ENCODE assay signal across 8 cellular contexts in the genomic region with DNA sequence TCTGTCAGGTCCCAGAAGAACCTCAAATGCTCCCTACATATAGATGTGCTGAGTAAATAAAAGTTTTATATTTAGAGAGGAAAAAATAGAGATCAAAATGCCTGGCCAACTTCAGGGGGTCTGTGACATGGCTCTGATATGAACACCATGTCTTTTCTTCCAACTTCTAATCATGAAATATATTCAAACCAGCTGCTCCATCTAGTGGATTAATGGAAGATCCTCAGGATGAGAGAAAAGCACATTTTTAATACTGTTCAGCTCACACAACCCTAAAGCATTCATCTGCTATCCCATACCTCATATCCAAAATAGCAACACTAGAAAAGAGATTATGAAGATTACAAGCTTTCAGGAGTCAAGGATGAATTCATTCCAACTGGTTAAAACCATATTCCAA. TPM values are rescaled to one million over a fixed set of nuclear protein-coding genes. Genes with fewer than 3 reads are reported as not detected.
DNase-seq lines count a peak whose midpoint lies in the region; ATAC-seq and TF ChIP-seq lines count a peak whose summit lies in the region.

No MANE protein-coding gene starts in this region.

- peaks cover 51% of the 10 kb centered on the region for H3K4me1 Mint-ChIP-seq in activated CD4-positive, alpha-beta T cell treated with anti-CD3 and anti-CD28 coated beads for 36 hours
- peaks cover 25% of the 10 kb centered on the region for H3K4me1 Mint-ChIP-seq in activated CD4-positive, alpha-beta T cell treated with anti-CD3 and anti-CD28 coated beads, Interleukin-2, amount 10 ng/mL, durations not matched to agents 24 days and 14 days

- DNase-seq in activated CD4-positive, alpha-beta T cell treated with anti-CD3 and anti-CD28 coated beads for 36 hours: no peak
- DNase-seq in activated CD4-positive, alpha-beta T cell treated with anti-CD3 and anti-CD28 coated beads, Interleukin-2, amount 10 ng/mL, durations not matched to agents 24 days and 14 days: no peak
- DNase-seq in NCI-H69 (lab: John Stamatoyannopoulos, UW) (peak; percentile 75), coronary artery (ENCODE audit: low spot score) (no peak), lung microvascular endothelial cell (ENCODE audit: low read depth in 2 of 2) (peak; percentile 59 to 74), posterior cingulate gyrus (no peak)

- POLR2A ChIA-PET in activated CD4-positive, alpha-beta T cell treated with anti-CD3 and anti-CD28 coated beads for 36 hours (lab: Charles Lee): no interaction called here

- H3K36me3 Mint-ChIP-seq in activated CD4-positive, alpha-beta T cell treated with anti-CD3 and anti-CD28 coated beads for 36 hours (ENCODE audit: low read depth): peaks cover 9% of the 10 kb centered on the region
- peaks cover 22% of the 10 kb centered on the region for H3K36me3 Mint-ChIP-seq in activated CD4-positive, alpha-beta T cell treated with anti-CD3 and anti-CD28 coated beads, Interleukin-2, amount 10 ng/mL, durations not matched to agents 24 days and 14 days (ENCODE audit: low read depth)

- intact Hi-C loops in activated CD4-positive, alpha-beta T cell treated with anti-CD3 and anti-CD28 coated beads for 36 hours (cut with DNase I, micrococcal nuclease): loop anchor here (1.0 to 5.0 kb wide), 5 partner anchors 122 to 194 kb away; no protein-coding TSS in a partner anchor
- intact Hi-C loops in activated CD4-positive, alpha-beta T cell treated with anti-CD3 and anti-CD28 coated beads, Interleukin-2, amount 10 ng/mL, durations not matched to agents 24 days and 14 days (cut with micrococcal nuclease): loop anchor here (1.0 kb wide), 1 partner anchor 165 kb away; no protein-coding TSS in a partner anchor
- intact Hi-C loops in posterior cingulate gyrus (cut with DNase I): loop anchor here (2.0 to 5.0 kb wide), 3 partner anchors 57 to 192 kb away; partner anchors contain the start of gene DOCK9

- no peaks in the 10 kb centered on the region for H3K27me3 Mint-ChIP-seq in activated CD4-positive, alpha-beta T cell treated with anti-CD3 and anti-CD28 coated beads for 36 hours
- H3K27me3 Mint-ChIP-seq in activated CD4-positive, alpha-beta T cell treated with anti-CD3 and anti-CD28 coated beads, Interleukin-2, amount 10 ng/mL, durations not matched to agents 24 days and 14 days: no peaks in the 10 kb centered on the region

- no peak overlapping the region for H3K27ac Mint-ChIP-seq in activated CD4-positive, alpha-beta T cell treated with anti-CD3 and anti-CD28 coated beads for 36 hours
- H3K27ac Mint-ChIP-seq in activated CD4-positive, alpha-beta T cell treated with anti-CD3 and anti-CD28 coated beads, Interleukin-2, amount 10 ng/mL, durations not matched to agents 24 days and 14 days: no peak overlapping the region

- no peak overlapping the region for H3K4me3 Mint-ChIP-seq in activated CD4-positive, alpha-beta T cell treated with anti-CD3 and anti-CD28 coated beads for 36 hours
- H3K4me3 Mint-ChIP-seq in activated CD4-positive, alpha-beta T cell treated with anti-CD3 and anti-CD28 coated beads, Interleukin-2, amount 10 ng/mL, durations not matched to agents 24 days and 14 days: no peak overlapping the region

- TF ChIP-seq CTCF in coronary artery (IDR thresholded peaks at IDR 0.05): peak; percentile 13

- H3K4me3 ChIP-seq in coronary artery: no peak overlapping the region

- CTCF ChIA-PET in activated CD4-positive, alpha-beta T cell treated with anti-CD3 and anti-CD28 coated beads for 36 hours (lab: Charles Lee): interaction anchor here (0.5 to 3.3 kb wide), 26 partner anchors 9 to 1052 kb away, joined by 3 to 35 read pairs (median 3); no protein-coding TSS in a partner anchor

- H3K27ac ChIP-seq in coronary artery: no peak overlapping the region

- no peaks in the 10 kb centered on the region for H3K9me3 Mint-ChIP-seq in activated CD4-positive, alpha-beta T cell treated with anti-CD3 and anti-CD28 coated beads for 36 hours (ENCODE audit: low read depth)
- H3K9me3 Mint-ChIP-seq in activated CD4-positive, alpha-beta T cell treated with anti-CD3 and anti-CD28 coated beads, Interleukin-2, amount 10 ng/mL, durations not matched to agents 24 days and 14 days: peaks cover 8% of the 10 kb centered on the region

- ATAC-seq in activated CD4-positive, alpha-beta T cell treated with anti-CD3 and anti-CD28 coated beads for 36 hours: peak; percentile 56
- ATAC-seq in GM18858 (IDR thresholded peaks at IDR 0.05; ENCODE audit: unreplicated experiment) (no peak), HG03159 (IDR thresholded peaks at IDR 0.05; ENCODE audit: unreplicated experiment) (no peak)

RNA-seq across cellular contexts. Expression of gene DOCK9, which starts 56.0 kb away (rescaled TPM):
- 10 to 100 TPM; 36.0 to 42.6 TPM for total RNA-seq in activated CD4-positive, alpha-beta T cell treated with anti-CD3 and anti-CD28 coated beads for 36 hours
- total RNA-seq in activated CD4-positive, alpha-beta T cell treated with anti-CD3 and anti-CD28 coated beads, Interleukin-2, amount 10 ng/mL, durations not matched to agents 24 days and 14 days: 42.2 and 43.5 TPM in 2 replicates
- 251 and 480 TPM in 2 replicates for total RNA-seq in lung microvascular endothelial cell

Comparison
In these comparisons a context has a peak if more than half of its experiments do, and no peak if none do; other contexts are left out.
1. DNase-seq: peak in NCI-H69 (single experiment) and lung microvascular endothelial cell (2 of 2); none in activated CD4-positive, alpha-beta T cell treated with anti-CD3 and anti-CD28 coated beads for 36 hours (single experiment), activated CD4-positive, alpha-beta T cell treated with anti-CD3 and anti-CD28 coated beads, Interleukin-2, amount 10 ng/mL, durations not matched to agents 24 days and 14 days (single experiment), coronary artery (single experiment) and posterior cingulate gyrus (0 of 10).